9 cellular contexts compared by ENCODE assay signal in genomic region chr4:30719363-30720020, GRCh38. TPM values are rescaled to one million over a fixed set of nuclear protein-coding genes. Genes with fewer than 3 reads are reported as not detected.
DNase-seq lines count a peak whose midpoint lies in the region; ATAC-seq and TF ChIP-seq lines count a peak whose summit lies in the region.
"Had no signal": no experiment of that assay in that cellular context is flagged by ENCODE, and none has a peak within 500 bp of the region (broad histone marks: within the 10 kb centered on the region; RNA-seq: fewer than 3 reads in every experiment).

No MANE protein-coding gene starts in this region.

- H3K18ac ChIP-seq in neuronal stem cell (ENCODE audit: low read length): peak overlapping the region; percentile 95

- TF ChIP-seq CTCF in glutamatergic neuron (IDR thresholded peaks at IDR 0.05; ENCODE audit: partially characterized antibody, unreplicated experiment): no peak

- H3K27ac Mint-ChIP-seq in activated CD4-positive, alpha-beta memory T cell treated with anti-CD3 and anti-CD28 coated beads, Interleukin-2, amount 10 ng/mL, durations not matched to agents 7 days and 5 days: no peak overlapping the region
- no peak overlapping the region for H3K27ac Mint-ChIP-seq in glutamatergic neuron (ENCODE audit: unreplicated experiment)

- peaks cover 12% of the 10 kb centered on the region for H3K36me3 Mint-ChIP-seq in activated CD4-positive, alpha-beta memory T cell treated with anti-CD3 and anti-CD28 coated beads, Interleukin-2, amount 10 ng/mL, durations not matched to agents 7 days and 5 days (ENCODE audit: low read depth)
- H3K36me3 Mint-ChIP-seq in glutamatergic neuron (ENCODE audit: unreplicated experiment): no peaks in the 10 kb centered on the region

- ATAC-seq in HG03442 (IDR thresholded peaks at IDR 0.05; ENCODE audit: unreplicated experiment): no peak

- peaks cover 29% of the 10 kb centered on the region for H3K4me1 Mint-ChIP-seq in activated CD4-positive, alpha-beta memory T cell treated with anti-CD3 and anti-CD28 coated beads, Interleukin-2, amount 10 ng/mL, durations not matched to agents 7 days and 5 days
- H3K4me1 Mint-ChIP-seq in glutamatergic neuron (ENCODE audit: low read depth, unreplicated experiment): peaks cover 17% of the 10 kb centered on the region

- no peak overlapping the region for H3K4ac ChIP-seq in neuronal stem cell (ENCODE audit: low read length)

- peak overlapping the region; percentile 99 for H2AFZ ChIP-seq in neuronal stem cell (ENCODE audit: low read length)

- peak overlapping the region; percentile 80 for H3K23ac ChIP-seq in neuronal stem cell (ENCODE audit: low read depth, low read length, poor library complexity)

- H3K9me3 Mint-ChIP-seq in activated CD4-positive, alpha-beta memory T cell treated with anti-CD3 and anti-CD28 coated beads, Interleukin-2, amount 10 ng/mL, durations not matched to agents 7 days and 5 days: peaks cover 2% of the 10 kb centered on the region
- H3K9me3 Mint-ChIP-seq in glutamatergic neuron (ENCODE audit: unreplicated experiment): peaks cover 20% of the 10 kb centered on the region

- H3K4me3 Mint-ChIP-seq in activated CD4-positive, alpha-beta memory T cell treated with anti-CD3 and anti-CD28 coated beads, Interleukin-2, amount 10 ng/mL, durations not matched to agents 7 days and 5 days: peak overlapping the region; percentile 38
- peak overlapping the region; percentile 86 for H3K4me3 Mint-ChIP-seq in glutamatergic neuron (ENCODE audit: unreplicated experiment)

- H3K9ac ChIP-seq in HUES6 (ENCODE audit: low read length): peak overlapping the region; percentile 84
- peak overlapping the region; percentile 91 for H3K9ac ChIP-seq in neuronal stem cell (ENCODE audit: low read depth, low read length, poor library complexity)

- H3K36me3 ChIP-seq in HUES6 (ENCODE audit: control insufficient read depth, insufficient read depth, low read length) (no peaks in the 10 kb centered on the region), neuronal stem cell (replicated peaks in 1 of 2; ENCODE audit: control insufficient read depth in 2 of 2, insufficient read depth in 2 of 2, low read length in 2 of 2) (peaks cover 0 to 8% of the 10 kb centered on the region in 2 donors)

- no peak overlapping the region for H4K8ac ChIP-seq in neuronal stem cell (ENCODE audit: low read depth, low read length)

- POLR2A ChIA-PET in activated CD4-positive, alpha-beta memory T cell treated with anti-CD3 and anti-CD28 coated beads, Interleukin-2, amount 10 ng/mL, durations not matched to agents 7 days and 5 days (lab: Charles Lee): no interaction called here

- H3K9me3 ChIP-seq in HUES6 (ENCODE audit: control insufficient read depth, insufficient read depth, low read depth, low read length) (no peaks in the 10 kb centered on the region), neuronal stem cell (replicated peaks in 1 of 2; ENCODE audit: control insufficient read depth in 2 of 2, insufficient read depth in 1 of 2, low read depth in 1 of 2, low read length in 2 of 2) (peaks cover 1 to 18% of the 10 kb centered on the region in 2 donors)

- peak overlapping the region; percentile 43 for H4K91ac ChIP-seq in neuronal stem cell (ENCODE audit: low read depth, low read length, poor library complexity)

- no CpG with 5 or more reads among the region's 46 CpGs for WGBS in neuronal stem cell (ENCODE audit: extremely low coverage in 2 of 2, insufficient read length in 2 of 2, insufficient replicate concordance in 1 of 2), 2 donors

- no peak overlapping the region; the same call in 1 of the 2 replicates for H3K27ac ChIP-seq in HUES6 (ENCODE audit: low read depth, low read length)
- peak overlapping the region; percentile 89 for H3K27ac ChIP-seq in neuronal stem cell (replicated peaks; ENCODE audit: low read length)

- H3K4me2 ChIP-seq in neuronal stem cell (ENCODE audit: insufficient read depth, low read length, poor library complexity, severe bottlenecking): peak overlapping the region; percentile 98

- DNase-seq in D341Med (ENCODE audit: low spot score): peak; percentile 69
- DNase-seq in activated CD4-positive, alpha-beta memory T cell treated with anti-CD3 and anti-CD28 coated beads, Interleukin-2, amount 10 ng/mL, durations not matched to agents 7 days and 5 days: no peak
- peak; percentile 67 for DNase-seq in glutamatergic neuron
- DNase-seq in neuronal stem cell (ENCODE audit: low spot score): peak; percentile 67
- DNase-seq in stimulated activated naive CD4-positive, alpha-beta T cell treated with Interleukin-2 at 50 U/mL for 16 hours (lab: John Stamatoyannopoulos, UW): no peak
- no peak for DNase-seq in activated CD4-positive, CD25-positive, alpha-beta regulatory T cell (lab: John Stamatoyannopoulos, UW)

- H3K14ac ChIP-seq in neuronal stem cell (ENCODE audit: low read length): peak overlapping the region; percentile 97

- H3K4me3 ChIP-seq in HUES6 (ENCODE audit: low read depth, low read length) (peak overlapping the region; percentile 95), neuronal stem cell (ENCODE audit: low read length in 2 of 2) (peak overlapping the region; percentile 77 to 82)

- H3K27me3 ChIP-seq in HUES6 (ENCODE audit: control insufficient read depth, insufficient read depth, low read length): peaks cover 64% of the 10 kb centered on the region
- peaks cover 0 to 14% (median 0%) of the 10 kb centered on the region in 3 experiments for H3K27me3 ChIP-seq in neuronal stem cell (ENCODE audit: control insufficient read depth in 3 of 3, insufficient read depth in 3 of 3, low read depth in 1 of 3, low read length in 3 of 3)

- no peak overlapping the region for H2BK12ac ChIP-seq in neuronal stem cell (ENCODE audit: low read length)

- CTCF ChIA-PET in activated CD4-positive, alpha-beta memory T cell treated with anti-CD3 and anti-CD28 coated beads, Interleukin-2, amount 10 ng/mL, durations not matched to agents 7 days and 5 days (lab: Charles Lee): no interaction called here

- H3K79me1 ChIP-seq in neuronal stem cell (ENCODE audit: low read depth, low read length): peaks cover 12% of the 10 kb centered on the region

- no peak overlapping the region for H2AK5ac ChIP-seq in neuronal stem cell (ENCODE audit: low read depth, low read length)

- peak overlapping the region; percentile 56 for H2BK5ac ChIP-seq in neuronal stem cell (ENCODE audit: low read length)

- peak overlapping the region; percentile 73 for H2BK15ac ChIP-seq in neuronal stem cell (ENCODE audit: low read length)

- H3K27me3 Mint-ChIP-seq in activated CD4-positive, alpha-beta memory T cell treated with anti-CD3 and anti-CD28 coated beads, Interleukin-2, amount 10 ng/mL, durations not matched to agents 7 days and 5 days: peaks cover 64% of the 10 kb centered on the region
- H3K27me3 Mint-ChIP-seq in glutamatergic neuron (ENCODE audit: unreplicated experiment): peaks cover 25% of the 10 kb centered on the region

- no peak overlapping the region for H2BK120ac ChIP-seq in neuronal stem cell (ENCODE audit: low read depth, low read length)

- H3K4me1 ChIP-seq in HUES6 (ENCODE audit: control insufficient read depth, insufficient read depth, low read length) (peaks cover 10% of the 10 kb centered on the region), neuronal stem cell (ENCODE audit: control insufficient read depth in 2 of 2, insufficient read depth in 1 of 2, low read depth in 1 of 2, low read length in 2 of 2) (peaks cover 2 to 8% of the 10 kb centered on the region in 2 donors)

RNA-seq across cellular contexts. Expression of gene PCDH7, which starts 0.7 kb away (rescaled TPM):
- total RNA-seq in activated CD4-positive, alpha-beta memory T cell treated with anti-CD3 and anti-CD28 coated beads, Interleukin-2, amount 10 ng/mL, durations not matched to agents 7 days and 5 days: not detected
- total RNA-seq in glutamatergic neuron (ENCODE audit: unreplicated experiment): 2.8 TPM
- 6.7 TPM for polyA plus RNA-seq in neuronal stem cell (2013, experiment 1 of 2)
- polyA plus RNA-seq in neuronal stem cell (2013, experiment 2 of 2): 6.9 TPM
- total RNA-seq: T-helper 2 cell treated with Interferon-gamma antibody and Interleukin-4, amounts not matched to agents 100 ng/mL and 5 ng/mL, for 36 hours had no signal

Comparison
In these comparisons a context has a peak if more than half of its experiments do, and no peak if none do; other contexts are left out.
1. DNase-seq: peak in D341Med (single experiment), glutamatergic neuron (single experiment) and neuronal stem cell (single experiment); none in activated CD4-positive, alpha-beta memory T cell treated with anti-CD3 and anti-CD28 coated beads, Interleukin-2, amount 10 ng/mL, durations not matched to agents 7 days and 5 days (single experiment), stimulated activated naive CD4-positive, alpha-beta T cell treated with Interleukin-2 at 50 U/mL for 16 hours (single experiment) and activated CD4-positive, CD25-positive, alpha-beta regulatory T cell (0 of 4).